Comparison of ENCODE assay signal across 1 cellular context in the genomic region with DNA sequence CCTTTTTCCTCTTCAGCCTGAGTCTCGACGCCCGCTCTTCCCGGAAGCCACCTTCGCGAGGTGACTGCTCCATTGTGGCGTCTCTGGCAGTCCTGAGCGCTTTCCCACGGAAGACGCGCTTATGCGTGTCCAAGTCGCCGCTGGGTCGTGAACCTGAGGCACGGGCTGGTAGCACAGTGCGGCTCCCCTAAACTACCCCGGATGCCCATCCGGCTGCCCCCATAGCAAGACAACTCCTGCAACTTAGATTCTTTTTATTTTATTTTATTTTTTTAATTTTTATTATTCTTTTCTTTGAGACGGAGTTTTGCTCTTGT.
TF ChIP-seq lines count a peak whose summit lies in the region.

No MANE protein-coding gene starts in this region.

TF ChIP-seq in HepG2, 621 proteins besides CTCF, POLR2A, EP300 and RAD21 (continues in another document):
- no peak; the same call in 1 of the 2 replicates for TF ChIP-seq ATAD3A (CRISPR knock-in tag; IDR thresholded peaks at IDR 0.05)
- no peak for TF ChIP-seq RXRA (CRISPR knock-in tag; IDR thresholded peaks at IDR 0.05)
- TF ChIP-seq GMEB1 (CRISPR knock-in tag; IDR thresholded peaks at IDR 0.05; ENCODE audit: borderline replicate concordance), result no peak
- no peak for TF ChIP-seq ZNF335 (CRISPR knock-in tag; IDR thresholded peaks at IDR 0.05)
- no peak for TF ChIP-seq TEAD2 (CRISPR knock-in tag; IDR thresholded peaks at IDR 0.05)
- no peak for TF ChIP-seq EHMT2 (IDR thresholded peaks at IDR 0.05; ENCODE audit: borderline replicate concordance, low read depth, low read length)
- no peak for TF ChIP-seq BRCA1 (CRISPR knock-in tag; IDR thresholded peaks at IDR 0.05)
- TF ChIP-seq SSRP1 (CRISPR knock-in tag; IDR thresholded peaks at IDR 0.05), result no peak
- TF ChIP-seq ZNF83 (CRISPR knock-in tag; IDR thresholded peaks at IDR 0.05; ENCODE audit: borderline replicate concordance), result no peak
- TF ChIP-seq ZNF670 (CRISPR knock-in tag; IDR thresholded peaks at IDR 0.05; ENCODE audit: borderline replicate concordance), result no peak
- TF ChIP-seq, protein P1, sequence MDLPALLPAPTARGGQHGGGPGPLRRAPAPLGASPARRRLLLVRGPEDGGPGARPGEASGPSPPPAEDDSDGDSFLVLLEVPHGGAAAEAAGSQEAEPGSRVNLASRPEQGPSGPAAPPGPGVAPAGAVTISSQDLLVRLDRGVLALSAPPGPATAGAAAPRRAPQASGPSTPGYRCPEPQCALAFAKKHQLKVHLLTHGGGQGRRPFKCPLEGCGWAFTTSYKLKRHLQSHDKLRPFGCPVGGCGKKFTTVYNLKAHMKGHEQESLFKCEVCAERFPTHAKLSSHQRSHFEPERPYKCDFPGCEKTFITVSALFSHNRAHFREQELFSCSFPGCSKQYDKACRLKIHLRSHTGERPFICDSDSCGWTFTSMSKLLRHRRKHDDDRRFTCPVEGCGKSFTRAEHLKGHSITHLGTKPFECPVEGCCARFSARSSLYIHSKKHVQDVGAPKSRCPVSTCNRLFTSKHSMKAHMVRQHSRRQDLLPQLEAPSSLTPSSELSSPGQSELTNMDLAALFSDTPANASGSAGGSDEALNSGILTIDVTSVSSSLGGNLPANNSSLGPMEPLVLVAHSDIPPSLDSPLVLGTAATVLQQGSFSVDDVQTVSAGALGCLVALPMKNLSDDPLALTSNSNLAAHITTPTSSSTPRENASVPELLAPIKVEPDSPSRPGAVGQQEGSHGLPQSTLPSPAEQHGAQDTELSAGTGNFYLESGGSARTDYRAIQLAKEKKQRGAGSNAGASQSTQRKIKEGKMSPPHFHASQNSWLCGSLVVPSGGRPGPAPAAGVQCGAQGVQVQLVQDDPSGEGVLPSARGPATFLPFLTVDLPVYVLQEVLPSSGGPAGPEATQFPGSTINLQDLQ (CRISPR knock-in tag; IDR thresholded peaks at IDR 0.05), result no peak
- TF ChIP-seq, protein P2, sequence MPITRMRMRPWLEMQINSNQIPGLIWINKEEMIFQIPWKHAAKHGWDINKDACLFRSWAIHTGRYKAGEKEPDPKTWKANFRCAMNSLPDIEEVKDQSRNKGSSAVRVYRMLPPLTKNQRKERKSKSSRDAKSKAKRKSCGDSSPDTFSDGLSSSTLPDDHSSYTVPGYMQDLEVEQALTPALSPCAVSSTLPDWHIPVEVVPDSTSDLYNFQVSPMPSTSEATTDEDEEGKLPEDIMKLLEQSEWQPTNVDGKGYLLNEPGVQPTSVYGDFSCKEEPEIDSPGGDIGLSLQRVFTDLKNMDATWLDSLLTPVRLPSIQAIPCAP (CRISPR knock-in tag; IDR thresholded peaks at IDR 0.05; ENCODE audit: low read depth), result no peak
- 0 out of 2 replicates have a peak, but pooled peaks have one; percentile 38 for TF ChIP-seq SMAD9 (CRISPR knock-in tag; IDR thresholded peaks at IDR 0.05)
- TF ChIP-seq, protein P3, sequence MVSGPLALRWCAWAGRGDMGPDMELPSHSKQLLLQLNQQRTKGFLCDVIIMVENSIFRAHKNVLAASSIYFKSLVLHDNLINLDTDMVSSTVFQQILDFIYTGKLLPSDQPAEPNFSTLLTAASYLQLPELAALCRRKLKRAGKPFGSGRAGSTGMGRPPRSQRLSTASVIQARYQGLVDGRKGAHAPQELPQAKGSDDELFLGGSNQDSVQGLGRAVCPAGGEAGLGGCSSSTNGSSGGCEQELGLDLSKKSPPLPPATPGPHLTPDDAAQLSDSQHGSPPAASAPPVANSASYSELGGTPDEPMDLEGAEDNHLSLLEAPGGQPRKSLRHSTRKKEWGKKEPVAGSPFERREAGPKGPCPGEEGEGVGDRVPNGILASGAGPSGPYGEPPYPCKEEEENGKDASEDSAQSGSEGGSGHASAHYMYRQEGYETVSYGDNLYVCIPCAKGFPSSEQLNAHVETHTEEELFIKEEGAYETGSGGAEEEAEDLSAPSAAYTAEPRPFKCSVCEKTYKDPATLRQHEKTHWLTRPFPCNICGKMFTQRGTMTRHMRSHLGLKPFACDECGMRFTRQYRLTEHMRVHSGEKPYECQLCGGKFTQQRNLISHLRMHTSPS (CRISPR knock-in tag; IDR thresholded peaks at IDR 0.05; ENCODE audit: low read depth), result 0 out of 2 replicates have a peak, but pooled peaks have one; percentile 8
- TF ChIP-seq, protein P4, sequence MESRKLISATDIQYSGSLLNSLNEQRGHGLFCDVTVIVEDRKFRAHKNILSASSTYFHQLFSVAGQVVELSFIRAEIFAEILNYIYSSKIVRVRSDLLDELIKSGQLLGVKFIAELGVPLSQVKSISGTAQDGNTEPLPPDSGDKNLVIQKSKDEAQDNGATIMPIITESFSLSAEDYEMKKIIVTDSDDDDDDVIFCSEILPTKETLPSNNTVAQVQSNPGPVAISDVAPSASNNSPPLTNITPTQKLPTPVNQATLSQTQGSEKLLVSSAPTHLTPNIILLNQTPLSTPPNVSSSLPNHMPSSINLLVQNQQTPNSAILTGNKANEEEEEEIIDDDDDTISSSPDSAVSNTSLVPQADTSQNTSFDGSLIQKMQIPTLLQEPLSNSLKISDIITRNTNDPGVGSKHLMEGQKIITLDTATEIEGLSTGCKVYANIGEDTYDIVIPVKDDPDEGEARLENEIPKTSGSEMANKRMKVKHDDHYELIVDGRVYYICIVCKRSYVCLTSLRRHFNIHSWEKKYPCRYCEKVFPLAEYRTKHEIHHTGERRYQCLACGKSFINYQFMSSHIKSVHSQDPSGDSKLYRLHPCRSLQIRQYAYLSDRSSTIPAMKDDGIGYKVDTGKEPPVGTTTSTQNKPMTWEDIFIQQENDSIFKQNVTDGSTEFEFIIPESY (CRISPR knock-in tag; IDR thresholded peaks at IDR 0.05), result peak; percentile 58
- no peak for TF ChIP-seq ZNF605 (CRISPR knock-in tag; IDR thresholded peaks at IDR 0.05)
- TF ChIP-seq SCMH1 (CRISPR knock-in tag; IDR thresholded peaks at IDR 0.05; ENCODE audit: borderline replicate concordance), result no peak
- TF ChIP-seq TAF15 (IDR thresholded peaks at IDR 0.05; ENCODE audit: low read depth, low read length, poor library complexity, severe bottlenecking), result no peak
- TF ChIP-seq NFKB2 (CRISPR knock-in tag; IDR thresholded peaks at IDR 0.05; ENCODE audit: borderline replicate concordance), result no peak
- TF ChIP-seq KLF6 (CRISPR knock-in tag; IDR thresholded peaks at IDR 0.05), result no peak
- TF ChIP-seq, protein P5, sequence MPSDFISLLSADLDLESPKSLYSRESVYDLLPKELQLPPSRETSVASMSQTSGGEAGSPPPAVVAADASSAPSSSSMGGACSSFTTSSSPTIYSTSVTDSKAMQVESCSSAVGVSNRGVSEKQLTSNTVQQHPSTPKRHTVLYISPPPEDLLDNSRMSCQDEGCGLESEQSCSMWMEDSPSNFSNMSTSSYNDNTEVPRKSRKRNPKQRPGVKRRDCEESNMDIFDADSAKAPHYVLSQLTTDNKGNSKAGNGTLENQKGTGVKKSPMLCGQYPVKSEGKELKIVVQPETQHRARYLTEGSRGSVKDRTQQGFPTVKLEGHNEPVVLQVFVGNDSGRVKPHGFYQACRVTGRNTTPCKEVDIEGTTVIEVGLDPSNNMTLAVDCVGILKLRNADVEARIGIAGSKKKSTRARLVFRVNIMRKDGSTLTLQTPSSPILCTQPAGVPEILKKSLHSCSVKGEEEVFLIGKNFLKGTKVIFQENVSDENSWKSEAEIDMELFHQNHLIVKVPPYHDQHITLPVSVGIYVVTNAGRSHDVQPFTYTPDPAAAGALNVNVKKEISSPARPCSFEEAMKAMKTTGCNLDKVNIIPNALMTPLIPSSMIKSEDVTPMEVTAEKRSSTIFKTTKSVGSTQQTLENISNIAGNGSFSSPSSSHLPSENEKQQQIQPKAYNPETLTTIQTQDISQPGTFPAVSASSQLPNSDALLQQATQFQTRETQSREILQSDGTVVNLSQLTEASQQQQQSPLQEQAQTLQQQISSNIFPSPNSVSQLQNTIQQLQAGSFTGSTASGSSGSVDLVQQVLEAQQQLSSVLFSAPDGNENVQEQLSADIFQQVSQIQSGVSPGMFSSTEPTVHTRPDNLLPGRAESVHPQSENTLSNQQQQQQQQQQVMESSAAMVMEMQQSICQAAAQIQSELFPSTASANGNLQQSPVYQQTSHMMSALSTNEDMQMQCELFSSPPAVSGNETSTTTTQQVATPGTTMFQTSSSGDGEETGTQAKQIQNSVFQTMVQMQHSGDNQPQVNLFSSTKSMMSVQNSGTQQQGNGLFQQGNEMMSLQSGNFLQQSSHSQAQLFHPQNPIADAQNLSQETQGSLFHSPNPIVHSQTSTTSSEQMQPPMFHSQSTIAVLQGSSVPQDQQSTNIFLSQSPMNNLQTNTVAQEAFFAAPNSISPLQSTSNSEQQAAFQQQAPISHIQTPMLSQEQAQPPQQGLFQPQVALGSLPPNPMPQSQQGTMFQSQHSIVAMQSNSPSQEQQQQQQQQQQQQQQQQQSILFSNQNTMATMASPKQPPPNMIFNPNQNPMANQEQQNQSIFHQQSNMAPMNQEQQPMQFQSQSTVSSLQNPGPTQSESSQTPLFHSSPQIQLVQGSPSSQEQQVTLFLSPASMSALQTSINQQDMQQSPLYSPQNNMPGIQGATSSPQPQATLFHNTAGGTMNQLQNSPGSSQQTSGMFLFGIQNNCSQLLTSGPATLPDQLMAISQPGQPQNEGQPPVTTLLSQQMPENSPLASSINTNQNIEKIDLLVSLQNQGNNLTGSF (CRISPR knock-in tag; IDR thresholded peaks at IDR 0.05), result 0 out of 2 replicates have a peak, but pooled peaks have one; percentile 30
- TF ChIP-seq CHD4 (IDR thresholded peaks at IDR 0.05; ENCODE audit: borderline replicate concordance, low read length), result no peak
- TF ChIP-seq ZSCAN12 (CRISPR knock-in tag; IDR thresholded peaks at IDR 0.05), result no peak
- no peak for TF ChIP-seq ZNF235 (CRISPR knock-in tag; IDR thresholded peaks at IDR 0.05; ENCODE audit: borderline replicate concordance)
- TF ChIP-seq NR1H2 (CRISPR knock-in tag; IDR thresholded peaks at IDR 0.05; ENCODE audit: borderline replicate concordance, low read depth), result no peak
- TF ChIP-seq ZNF101 (CRISPR knock-in tag; IDR thresholded peaks at IDR 0.05; ENCODE audit: borderline replicate concordance, low read depth), result no peak
- no peak for TF ChIP-seq AHDC1 (CRISPR knock-in tag; IDR thresholded peaks at IDR 0.05; ENCODE audit: borderline replicate concordance)
- TF ChIP-seq CHCHD3 (CRISPR knock-in tag; IDR thresholded peaks at IDR 0.05), result no peak
- no peak for TF ChIP-seq KLF9 (CRISPR knock-in tag; IDR thresholded peaks at IDR 0.05; ENCODE audit: low read depth)
- TF ChIP-seq ZNF333 (CRISPR knock-in tag; IDR thresholded peaks at IDR 0.05; ENCODE audit: borderline replicate concordance), result peak; percentile 56; the same call in 1 of the 2 replicates
- no peak for TF ChIP-seq NCOA1 (CRISPR knock-in tag; IDR thresholded peaks at IDR 0.05)
- TF ChIP-seq ZNF124 (CRISPR knock-in tag; IDR thresholded peaks at IDR 0.05), result no peak
- TF ChIP-seq ZSCAN29 (CRISPR knock-in tag; conservative IDR thresholded peaks at IDR 0.05), result no peak
- TF ChIP-seq ZNF432 (CRISPR knock-in tag; IDR thresholded peaks at IDR 0.05; ENCODE audit: borderline replicate concordance), result no peak
- TF ChIP-seq MAX (IDR thresholded peaks at IDR 0.05), result no peak
- TF ChIP-seq CERS6 (CRISPR knock-in tag; IDR thresholded peaks at IDR 0.05), result no peak
- 0 out of 2 replicates have a peak, but pooled peaks have one; percentile 2 for TF ChIP-seq TARDBP (CRISPR knock-in tag; IDR thresholded peaks at IDR 0.05)
